Comparison of ENCODE assay signal across 1 cellular context in genomic region chr4:109433281-109434006, GRCh38.
TF ChIP-seq lines count a peak whose summit lies in the region.

TSS of gene SEC24B (plus strand) at chr4:109433815. CDS start at chr4:109433870, 55 bp downstream.

TF ChIP-seq in WTC11, 78 proteins besides CTCF, POLR2A, EP300 and RAD21 (continued from another document and continues in another):
- no peak; the same call in 1 of the 2 replicates for TF ChIP-seq FOXP4 (CRISPR knock-in tag; IDR thresholded peaks at IDR 0.05)
- peak; percentile 51; the same call in 1 of the 2 replicates for TF ChIP-seq CREM (CRISPR knock-in tag; IDR thresholded peaks at IDR 0.05)
- TF ChIP-seq NR3C1 (CRISPR knock-in tag; conservative IDR thresholded peaks at IDR 0.05; ENCODE audit: low read depth) = no peak
- peak; percentile 59; the same call in 1 of the 2 replicates for TF ChIP-seq FOXK1 (CRISPR knock-in tag; IDR thresholded peaks at IDR 0.05)
- no peak for TF ChIP-seq TEAD4 (CRISPR knock-in tag; IDR thresholded peaks at IDR 0.05)
- peak; percentile 82 for TF ChIP-seq SP1 (CRISPR knock-in tag; conservative IDR thresholded peaks at IDR 0.05)
- TF ChIP-seq FOXP1 (CRISPR knock-in tag; IDR thresholded peaks at IDR 0.05; ENCODE audit: borderline replicate concordance) = peak; percentile 89; the same call in 1 of the 2 replicates
- TF ChIP-seq NFYB (CRISPR knock-in tag; conservative IDR thresholded peaks at IDR 0.05; ENCODE audit: low read depth) = no peak; the same call in 1 of the 2 replicates
- TF ChIP-seq CDX4 (CRISPR knock-in tag; IDR thresholded peaks at IDR 0.05; ENCODE audit: borderline replicate concordance) = no peak
- TF ChIP-seq ERG (CRISPR knock-in tag; IDR thresholded peaks at IDR 0.05) = peak; percentile 78; the same call in 1 of the 2 replicates
- no peak for TF ChIP-seq AFF4 (CRISPR knock-in tag; IDR thresholded peaks at IDR 0.05; ENCODE audit: borderline replicate concordance)
- TF ChIP-seq TP53 (CRISPR knock-in tag; IDR thresholded peaks at IDR 0.05) = peak; percentile 40; the same call in 1 of the 2 replicates
- TF ChIP-seq AR (CRISPR knock-in tag; IDR thresholded peaks at IDR 0.05) = no peak
- TF ChIP-seq ETV6 (CRISPR knock-in tag; IDR thresholded peaks at IDR 0.05) = peak; percentile 91
- peak; percentile 67; the same call in 1 of the 2 replicates for TF ChIP-seq MYBL2 (CRISPR knock-in tag; IDR thresholded peaks at IDR 0.05)
- TF ChIP-seq ESRRA (CRISPR knock-in tag; IDR thresholded peaks at IDR 0.05; ENCODE audit: borderline replicate concordance) = no peak
- no peak for TF ChIP-seq USF2 (CRISPR knock-in tag; IDR thresholded peaks at IDR 0.05)
- peak; percentile 58; the same call in 1 of the 2 replicates for TF ChIP-seq ZNF416 (CRISPR knock-in tag; IDR thresholded peaks at IDR 0.05)
- TF ChIP-seq ATF1 (CRISPR knock-in tag; IDR thresholded peaks at IDR 0.05) = no peak
- TF ChIP-seq USF1 (CRISPR knock-in tag; IDR thresholded peaks at IDR 0.05) = no peak
- peak; percentile 96 for TF ChIP-seq HMGXB4 (CRISPR knock-in tag; IDR thresholded peaks at IDR 0.05)
- TF ChIP-seq NR1H2 (CRISPR knock-in tag; IDR thresholded peaks at IDR 0.05) = no peak
- TF ChIP-seq PRRX2 (CRISPR knock-in tag; IDR thresholded peaks at IDR 0.05) = no peak
- 0 out of 2 replicates have a peak, but pooled peaks have one; percentile 31 for TF ChIP-seq ZNF532 (CRISPR knock-in tag; IDR thresholded peaks at IDR 0.05; ENCODE audit: borderline replicate concordance)
- no peak for TF ChIP-seq CBFB (CRISPR knock-in tag; IDR thresholded peaks at IDR 0.05; ENCODE audit: low read depth)
- no peak for TF ChIP-seq ZNF396 (CRISPR knock-in tag; IDR thresholded peaks at IDR 0.05; ENCODE audit: borderline replicate concordance)
- no peak for TF ChIP-seq ZBTB21 (CRISPR knock-in tag; IDR thresholded peaks at IDR 0.05; ENCODE audit: borderline replicate concordance)
- TF ChIP-seq TCF7 (CRISPR knock-in tag; IDR thresholded peaks at IDR 0.05; ENCODE audit: low read depth) = peak; percentile 70; the same call in 1 of the 2 replicates
- no peak for TF ChIP-seq GTF2I (CRISPR knock-in tag; conservative IDR thresholded peaks at IDR 0.05)
- TF ChIP-seq PRDM15 (CRISPR knock-in tag; IDR thresholded peaks at IDR 0.05) = no peak
- no peak for TF ChIP-seq MLX (CRISPR knock-in tag; IDR thresholded peaks at IDR 0.05)
